23 cellular contexts compared by ENCODE assay signal in genomic region chr1:177620636-177621190, GRCh38.
DNase-seq lines count a peak whose midpoint lies in the region; ATAC-seq and TF ChIP-seq lines count a peak whose summit lies in the region.
"Had no signal": no experiment of that assay in that cellular context is flagged by ENCODE, and none has a peak within 500 bp of the region (broad histone marks: within the 10 kb centered on the region; RNA-seq: fewer than 3 reads in every experiment).

No MANE protein-coding gene starts in this region.

- H3K9me3 Mint-ChIP-seq in activated T-cell treated with anti-CD3 and anti-CD28 coated beads, Interleukin-2, amount 50 U/mL, for 24 hours: peaks cover 8% of the 10 kb centered on the region
- H3K9me3 Mint-ChIP-seq: activated CD4-positive, alpha-beta T cell treated with anti-CD3 and anti-CD28 coated beads, Interleukin-2, amount 10 ng/mL, durations not matched to agents 24 days and 14 days had no signal

- WGBS in smooth muscle cell (ENCODE audit: low lambda C conversion rate): 50% methylated on average over 4 of the region's 4 CpGs

- H3F3A ChIP-seq in smooth muscle cell (ENCODE audit: low read depth): peaks cover 4% of the 10 kb centered on the region

- H3K9me3 ChIP-seq in adipocyte (ENCODE audit: control insufficient read depth, low read length) (no peaks in the 10 kb centered on the region), smooth muscle cell (replicated peaks; ENCODE audit: low read depth) (no peaks in the 10 kb centered on the region), vagina (no peaks in the 10 kb centered on the region)
- H3K9me3 ChIP-seq: adrenal gland, suprapubic skin had no signal

- H3K27me3 ChIP-seq in adipocyte (replicated peaks; ENCODE audit: control insufficient read depth, insufficient read depth, low read length) (no peaks in the 10 kb centered on the region), foreskin keratinocyte (no peaks in the 10 kb centered on the region), smooth muscle cell (ENCODE audit: low read depth) (no peaks in the 10 kb centered on the region), vagina (no peaks in the 10 kb centered on the region)
- H3K27me3 ChIP-seq: adrenal gland, suprapubic skin had no signal

- no peaks in the 10 kb centered on the region for H4K20me1 ChIP-seq in smooth muscle cell (ENCODE audit: low read depth)

- no peak overlapping the region for H3K4me2 ChIP-seq in smooth muscle cell

- H3K27ac Mint-ChIP-seq in activated T-cell treated with anti-CD3 and anti-CD28 coated beads, Interleukin-2, amount 50 U/mL, for 24 hours: no peak overlapping the region
- H3K27ac Mint-ChIP-seq: activated CD4-positive, alpha-beta T cell treated with anti-CD3 and anti-CD28 coated beads, Interleukin-2, amount 10 ng/mL, durations not matched to agents 24 days and 14 days; CD4-positive, alpha-beta memory T cell; effector memory CD8-positive, alpha-beta T cell had no signal

- H3K4me3 ChIP-seq in adipocyte (ENCODE audit: low read length): no peak overlapping the region
- no peak overlapping the region for H3K4me3 ChIP-seq in smooth muscle cell
- no peak overlapping the region for H3K4me3 ChIP-seq in vagina
- H3K4me3 ChIP-seq: adrenal gland, K562, suprapubic skin had no signal

- no peak overlapping the region for H3K9ac ChIP-seq in adipocyte (ENCODE audit: low read length)
- H3K9ac ChIP-seq in smooth muscle cell (ENCODE audit: low read depth): no peak overlapping the region

- H3K27ac ChIP-seq in foreskin keratinocyte (no peak overlapping the region), smooth muscle cell (ENCODE audit: low read depth) (no peak overlapping the region), vagina (no peak overlapping the region)
- H3K27ac ChIP-seq: adrenal gland, HL-60, suprapubic skin had no signal

- H3K4me1 Mint-ChIP-seq in activated T-cell treated with anti-CD3 and anti-CD28 coated beads, Interleukin-2, amount 50 U/mL, for 24 hours (ENCODE audit: low read depth): no peaks in the 10 kb centered on the region
- H3K4me1 Mint-ChIP-seq: activated CD4-positive, alpha-beta T cell treated with anti-CD3 and anti-CD28 coated beads, Interleukin-2, amount 10 ng/mL, durations not matched to agents 24 days and 14 days; CD4-positive, alpha-beta memory T cell; neural crest cell had no signal

- H3K36me3 Mint-ChIP-seq in activated T-cell treated with anti-CD3 and anti-CD28 coated beads, Interleukin-2, amount 50 U/mL, for 24 hours (ENCODE audit: low read depth): no peaks in the 10 kb centered on the region
- H3K36me3 Mint-ChIP-seq: CD4-positive, alpha-beta memory T cell had no signal

- H3K36me3 ChIP-seq in adipocyte (ENCODE audit: control insufficient read depth, insufficient read depth, low read length, severe bottlenecking): no peaks in the 10 kb centered on the region
- H3K36me3 ChIP-seq in smooth muscle cell (ENCODE audit: low read depth): no peaks in the 10 kb centered on the region
- no peaks in the 10 kb centered on the region for H3K36me3 ChIP-seq in vagina
- H3K36me3 ChIP-seq: adrenal gland, suprapubic skin had no signal

- no peak overlapping the region for H2AFZ ChIP-seq in smooth muscle cell (ENCODE audit: low read depth)

- ATAC-seq in foreskin keratinocyte: peak; percentile 64
- ATAC-seq: effector memory CD8-positive, alpha-beta T cell; K562; left lobe of liver had no signal

- H3K79me2 ChIP-seq in smooth muscle cell (ENCODE audit: low read depth): no peaks in the 10 kb centered on the region

- H3K4me1 ChIP-seq in adipocyte (ENCODE audit: control insufficient read depth, insufficient read depth, low read length): peaks cover 5% of the 10 kb centered on the region
- no peaks in the 10 kb centered on the region for H3K4me1 ChIP-seq in foreskin keratinocyte
- no peaks in the 10 kb centered on the region for H3K4me1 ChIP-seq in smooth muscle cell (ENCODE audit: low read depth)
- no peaks in the 10 kb centered on the region for H3K4me1 ChIP-seq in vagina
- H3K4me1 ChIP-seq: adrenal gland, suprapubic skin had no signal

- intact Hi-C loops in vagina (cut with DNase I): no loop called here

- H3K27me3 Mint-ChIP-seq in activated T-cell treated with anti-CD3 and anti-CD28 coated beads, Interleukin-2, amount 50 U/mL, for 24 hours: no peaks in the 10 kb centered on the region
- H3K27me3 Mint-ChIP-seq: activated CD4-positive, alpha-beta T cell treated with anti-CD3 and anti-CD28 coated beads, Interleukin-2, amount 10 ng/mL, durations not matched to agents 24 days and 14 days; CD4-positive, alpha-beta memory T cell; effector memory CD8-positive, alpha-beta T cell had no signal

- peak; percentile 0 for DNase-seq in GM04503 (ENCODE audit: low read depth)
- DNase-seq in adipocyte (ENCODE audit: low read depth): peak; percentile 51
- DNase-seq in foreskin keratinocyte: peak; percentile 22 to 70
- DNase-seq in putamen (ENCODE audit: low spot score): peak; percentile 36
- no peak for DNase-seq in smooth muscle cell (lab: John Stamatoyannopoulos, UW; ENCODE audit: unreplicated experiment)
- DNase-seq in RKO (ENCODE audit: low spot score): no peak
- DNase-seq in activated T-cell treated with anti-CD3 and anti-CD28 coated beads, Interleukin-2, amount 50 U/mL, for 24 hours: no peak
- DNase-seq in vagina (ENCODE audit: extremely low spot score in 2 of 2): no peak
- DNase-seq: activated CD4-positive, alpha-beta T cell treated with anti-CD3 and anti-CD28 coated beads, Interleukin-2, amount 10 ng/mL, durations not matched to agents 24 days and 14 days; activated CD8-positive, alpha-beta memory T cell treated with anti-CD3 and anti-CD28 coated beads, Interleukin-2, amount 50 U/mL, for 48 hours; activated effector memory CD4-positive, alpha-beta T cell treated with anti-CD3 and anti-CD28 coated beads, Interleukin-2, amount 50 U/mL, for 16 hours; CD4-positive, alpha-beta memory T cell; DMS79; effector memory CD8-positive, alpha-beta T cell; NCI-H1694 treated with DMSO at 0.1 percent for 48 hours; NCI-H345; retina had no signal

- no peak for TF ChIP-seq CTCF in foreskin keratinocyte (conservative IDR thresholded peaks at IDR 0.05)
- no peak for TF ChIP-seq CTCF in smooth muscle cell (IDR thresholded peaks at IDR 0.05; ENCODE audit: borderline replicate concordance, insufficient read depth, poor library complexity, severe bottlenecking)
- no peak for TF ChIP-seq CTCF in vagina (IDR thresholded peaks at IDR 0.05)

- no peak for TF ChIP-seq POLR2A in vagina (IDR thresholded peaks at IDR 0.05)

- H3K4me3 Mint-ChIP-seq in activated T-cell treated with anti-CD3 and anti-CD28 coated beads, Interleukin-2, amount 50 U/mL, for 24 hours: no peak overlapping the region
- H3K4me3 Mint-ChIP-seq: activated CD4-positive, alpha-beta T cell treated with anti-CD3 and anti-CD28 coated beads, Interleukin-2, amount 10 ng/mL, durations not matched to agents 24 days and 14 days; CD4-positive, alpha-beta memory T cell; effector memory CD8-positive, alpha-beta T cell; neural crest cell had no signal

Comparison
In these comparisons a context has a peak if more than half of its experiments do, and no peak if none do; other contexts are left out.
1. DNase-seq: peak in GM04503 (single experiment), adipocyte (single experiment), foreskin keratinocyte (2 of 2) and putamen (single experiment); none in smooth muscle cell (single experiment), RKO (single experiment), activated T-cell treated with anti-CD3 and anti-CD28 coated beads, Interleukin-2, amount 50 U/mL, for 24 hours (single experiment) and vagina (0 of 2).